In the genomic region with DNA sequence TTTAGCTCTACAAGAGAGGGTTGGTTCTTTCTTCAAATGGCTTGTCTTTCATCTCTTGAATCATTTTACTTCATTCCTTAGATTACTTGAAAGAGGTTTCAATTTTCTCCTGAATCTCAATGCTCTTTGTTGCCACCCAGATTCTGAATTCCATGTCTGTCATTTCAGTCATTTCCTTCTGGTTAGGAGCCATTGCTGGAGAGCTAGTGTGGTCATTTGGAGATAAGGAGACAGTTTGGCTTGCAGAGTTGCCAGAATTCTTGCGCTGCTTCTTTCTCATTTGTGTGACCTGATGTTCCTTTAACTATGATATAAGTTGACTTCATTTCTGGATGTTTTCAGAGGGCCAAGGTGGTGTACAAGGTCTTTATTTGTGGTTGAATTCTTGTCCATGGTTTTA, we compare ENCODE assay signal across 1 cellular context.
TF ChIP-seq lines count a peak whose summit lies in the region.

No MANE protein-coding gene starts in this region.

TF ChIP-seq in K562, 482 proteins besides CTCF, POLR2A, EP300 and RAD21 (continued from another document):
- no peak for TF ChIP-seq SMARCE1 (IDR thresholded peaks at IDR 0.05)
- TF ChIP-seq HDAC8 (tag; IDR thresholded peaks at IDR 0.05): no peak
- no peak for TF ChIP-seq SMAD2 (IDR thresholded peaks at IDR 0.05; ENCODE audit: low read depth, low read length)
- no peak for TF ChIP-seq RBM15 (IDR thresholded peaks at IDR 0.05; ENCODE audit: insufficient read depth, low read length)
- peak in 1 of 2 experiments; percentile 37; a peak in 1 of 4 replicates for TF ChIP-seq ZNF639 (CRISPR knock-in tag; conservative IDR thresholded peaks at IDR 0.05 in 1 of 2, IDR thresholded peaks at IDR 0.05 in 1 of 2)
- no peak for TF ChIP-seq RBM22 (IDR thresholded peaks at IDR 0.05; ENCODE audit: low read depth, low read length, poor library complexity, severe bottlenecking)
- TF ChIP-seq STAT5A (IDR thresholded peaks at IDR 0.05; ENCODE audit: borderline replicate concordance, low read length): no peak
- TF ChIP-seq ZNF12 (CRISPR knock-in tag; IDR thresholded peaks at IDR 0.05): no peak
- TF ChIP-seq FOXA1 (IDR thresholded peaks at IDR 0.05; ENCODE audit: borderline replicate concordance): no peak
- no peak for TF ChIP-seq CHD7 (IDR thresholded peaks at IDR 0.05; ENCODE audit: low read depth, low read length)
- no peak for TF ChIP-seq RBM14 (IDR thresholded peaks at IDR 0.05; ENCODE audit: borderline replicate concordance, insufficient read depth, low read depth, low read length)
- TF ChIP-seq NBN (IDR thresholded peaks at IDR 0.05; ENCODE audit: low read depth): no peak
- TF ChIP-seq SIRT6 (IDR thresholded peaks at IDR 0.05; ENCODE audit: low read depth, low read length): no peak
- no peak for TF ChIP-seq U2AF2 (optimal IDR thresholded peaks at IDR 0.05; ENCODE audit: low read depth, low read length)
- TF ChIP-seq MCM2 (IDR thresholded peaks at IDR 0.05; ENCODE audit: low read depth): no peak
- peak; percentile 54 for TF ChIP-seq FOSL1 (tag; conservative IDR thresholded peaks at IDR 0.05)
